In genomic region chr13:25688524-25688923, GRCh38 we compare ENCODE assay signal across 11 cellular contexts.
"Had no signal": no experiment of that assay in that cellular context is flagged by ENCODE, and none has a peak within 500 bp of the region (broad histone marks: within the 10 kb centered on the region; RNA-seq: fewer than 3 reads in every experiment).

No MANE protein-coding gene starts in this region.

- H3K27me3 ChIP-seq: testis had no signal

- DNase-seq: foreskin melanocyte; mammary epithelial cell; nephron progenitor cell; stimulated activated CD4-positive, alpha-beta T cell treated with anti-CD3 and anti-CD28 coated beads, Interleukin-15, amount 100 ng/mL, for 24 hours; stimulated activated CD4-positive, alpha-beta T cell treated with anti-CD3 and anti-CD28 coated beads, Interleukin-4, amount 100 ng/mL, for 24 hours; T-helper 17 cell; testis had no signal

- H3K27ac ChIP-seq: heart right ventricle, testis had no signal

- H3K36me3 ChIP-seq: heart right ventricle had no signal

- H3K4me3 Mint-ChIP-seq: activated naive CD4-positive, alpha-beta T cell treated with anti-CD3 and anti-CD28 coated beads, Interleukin-2, amount 50 U/mL, for 24 hours; nephron progenitor cell; stimulated activated naive CD8-positive, alpha-beta T cell treated with anti-CD3 and anti-CD28 coated beads, Interleukin-15, Interleukin-2, amounts not matched to agents 100 ng/mL and 50 ng/mL, for 24 hours; T-helper 17 cell had no signal

- H3K9me3 ChIP-seq: heart right ventricle, testis had no signal

- H3K4me1 Mint-ChIP-seq: activated naive CD4-positive, alpha-beta T cell treated with anti-CD3 and anti-CD28 coated beads, Interleukin-2, amount 50 U/mL, for 24 hours had no signal

- H3K9me3 Mint-ChIP-seq: activated naive CD4-positive, alpha-beta T cell treated with anti-CD3 and anti-CD28 coated beads, Interleukin-2, amount 50 U/mL, for 24 hours; activated T-helper 2 cell treated with anti-CD3 and anti-CD28 coated beads, Interferon-gamma antibody, Interleukin-2, Interleukin-4, amounts not matched to agents 10 μg/mL and 5 μg/mL and 100 μg/mL, durations not matched to agents 14 hours and 24 hours and 36 hours; stimulated activated naive CD8-positive, alpha-beta T cell treated with anti-CD3 and anti-CD28 coated beads, Interleukin-15, Interleukin-2, amounts not matched to agents 100 ng/mL and 50 ng/mL, for 24 hours had no signal

- H3K27ac Mint-ChIP-seq: activated naive CD4-positive, alpha-beta T cell treated with anti-CD3 and anti-CD28 coated beads, Interleukin-2, amount 50 U/mL, for 24 hours; activated T-helper 2 cell treated with anti-CD3 and anti-CD28 coated beads, Interferon-gamma antibody, Interleukin-2, Interleukin-4, amounts not matched to agents 10 μg/mL and 5 μg/mL and 100 μg/mL, durations not matched to agents 14 hours and 24 hours and 36 hours; nephron progenitor cell; stimulated activated naive CD8-positive, alpha-beta T cell treated with anti-CD3 and anti-CD28 coated beads, Interleukin-15, Interleukin-2, amounts not matched to agents 100 ng/mL and 50 ng/mL, for 24 hours; T-helper 17 cell had no signal

- H3K4me1 ChIP-seq: testis had no signal

- H3K36me3 Mint-ChIP-seq: activated naive CD4-positive, alpha-beta T cell treated with anti-CD3 and anti-CD28 coated beads, Interleukin-2, amount 50 U/mL, for 24 hours had no signal

- H3K4me3 ChIP-seq: heart right ventricle, testis had no signal
